In the genomic region with DNA sequence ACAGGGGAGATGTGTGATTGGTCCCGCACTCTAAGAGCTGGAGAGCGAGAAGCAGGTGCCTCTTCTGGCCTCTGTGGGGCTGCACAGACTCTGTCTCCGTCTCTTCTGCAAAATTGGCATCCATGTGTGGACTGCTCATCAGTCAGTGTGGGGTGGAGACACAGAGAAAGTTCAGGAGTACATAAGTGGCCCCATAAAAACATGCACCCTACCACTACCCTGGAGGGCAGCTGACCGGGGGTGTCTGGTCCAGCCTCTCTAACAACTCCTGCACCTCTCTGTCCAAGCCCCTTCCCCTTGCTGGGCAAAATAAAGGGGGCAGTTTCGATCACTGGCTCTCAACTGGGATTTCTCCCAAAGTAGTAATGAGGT, we compare ENCODE assay signal across 7 cellular contexts.
A peak's percentile ranks its signal among the peaks of the same experiment; 100 is the strongest.
DNase-seq lines count a peak whose midpoint lies in the region; ATAC-seq, FAIRE-seq and TF ChIP-seq lines count a peak whose summit lies in the region.

No MANE protein-coding gene starts in this region.

- H3K27me3 ChIP-seq in MM.1S (replicated peaks; ENCODE audit: insufficient read depth, low read length): no peaks in the 10 kb centered on the region
- H3K27me3 ChIP-seq in endodermal cell (ENCODE audit: control insufficient read depth, insufficient read depth, low read length, poor library complexity, severe bottlenecking): no peaks in the 10 kb centered on the region

- H3F3A ChIP-seq in MM.1S (ENCODE audit: insufficient read depth, low read length): no peaks in the 10 kb centered on the region

- no peaks in the 10 kb centered on the region for H3K36me3 Mint-ChIP-seq in endodermal cell (ENCODE audit: low read depth)

- H3K4me1 Mint-ChIP-seq in endodermal cell: peaks cover 13% of the 10 kb centered on the region

- intact Hi-C loops in sciatic nerve (cut with DNase I): no loop called here

- H3K4me3 Mint-ChIP-seq in endodermal cell: peak overlapping the region; percentile 35

- H3K27ac Mint-ChIP-seq in endodermal cell: peak overlapping the region; percentile 52

- H3K4me1 ChIP-seq in MM.1S (ENCODE audit: low read length): peaks cover 10% of the 10 kb centered on the region; the same call in 1 of the 2 replicates
- no peaks in the 10 kb centered on the region for H3K4me1 ChIP-seq in endodermal cell (ENCODE audit: control insufficient read depth, insufficient read depth, low read length)

- H2AFZ ChIP-seq in MM.1S (ENCODE audit: low read length): peak overlapping the region; percentile 77

- H3K36me3 ChIP-seq in MM.1S (replicated peaks; ENCODE audit: insufficient read depth, low read length) (no peaks in the 10 kb centered on the region), endodermal cell (ENCODE audit: control insufficient read depth, insufficient read depth, low read length) (no peaks in the 10 kb centered on the region)

- FAIRE-seq in HTR-8/SVneo (lab: Jason Lieb, UNC): no peak

- no peak overlapping the region for H3K4me3 ChIP-seq in MM.1S (ENCODE audit: low read length)
- peak overlapping the region; percentile 42 for H3K4me3 ChIP-seq in endodermal cell (ENCODE audit: low read length)

- H3K79me2 ChIP-seq in MM.1S (ENCODE audit: low read length): no peaks in the 10 kb centered on the region

- H3K9me3 Mint-ChIP-seq in endodermal cell: no peaks in the 10 kb centered on the region

- WGBS in endodermal cell (ENCODE audit: insufficient coverage in 1 of 2, insufficient read length in 1 of 2), 2 experiments: 79 to 82% methylated on average over 3 to 5 of the region's 5 CpGs

- H3K27me3 Mint-ChIP-seq in endodermal cell (ENCODE audit: insufficient read depth): peaks cover 28% of the 10 kb centered on the region

- no peaks in the 10 kb centered on the region for H3K9me3 ChIP-seq in MM.1S (replicated peaks; ENCODE audit: insufficient read depth, low read length)
- no peaks in the 10 kb centered on the region for H3K9me3 ChIP-seq in endodermal cell (ENCODE audit: control insufficient read depth, low read length)

- TF ChIP-seq CTCF in MM.1S (IDR thresholded peaks at IDR 0.05; ENCODE audit: low read length) (no peak), endodermal cell (conservative IDR thresholded peaks at IDR 0.05) (no peak), GM20000 (IDR thresholded peaks at IDR 0.05; ENCODE audit: extremely low read depth, missing control alignments) (no peak)

- no peak for DNase-seq in MM.1S
- no peak for DNase-seq in endodermal cell
- DNase-seq in sciatic nerve (ENCODE audit: low spot score): no peak
- DNase-seq in GM20000 (ENCODE audit: low spot score): no peak
- no peak for DNase-seq in HTR-8/SVneo (ENCODE audit: insufficient read length, low spot score)

- H4K20me1 ChIP-seq in MM.1S (ENCODE audit: insufficient read depth, low read length): no peaks in the 10 kb centered on the region

- H3K27ac ChIP-seq in MM.1S (ENCODE audit: low read length) (no peak overlapping the region), endodermal cell (ENCODE audit: low read depth, low read length) (no peak overlapping the region)

- no peaks in the 10 kb centered on the region for H3K9me2 ChIP-seq in MM.1S (replicated peaks; ENCODE audit: insufficient read depth, low read length)

- peak overlapping the region; percentile 7; the same call in 1 of the 2 replicates for H3K4me2 ChIP-seq in MM.1S (ENCODE audit: low read depth, low read length)

- H3K9ac ChIP-seq in MM.1S (ENCODE audit: low read length) (no peak overlapping the region), endodermal cell (ENCODE audit: extremely low read depth, low read length, poor library complexity, severe bottlenecking) (peak overlapping the region; percentile 26)

- ATAC-seq in GM21360 (IDR thresholded peaks at IDR 0.05; ENCODE audit: unreplicated experiment) (peak; percentile 18), sciatic nerve (peak; percentile 54), HG03139 (IDR thresholded peaks at IDR 0.05; ENCODE audit: unreplicated experiment) (no peak)
